Comparison of ENCODE assay signal across 1 cellular context in genomic region chr7:143816471-143817140, GRCh38. TPM values are rescaled to one million over a fixed set of nuclear protein-coding genes. Genes with fewer than 3 reads are reported as not detected.
"Had no signal": no experiment of that assay in that cellular context is flagged by ENCODE, and none has a peak within 500 bp of the region (broad histone marks: within the 10 kb centered on the region; RNA-seq: fewer than 3 reads in every experiment).

No MANE protein-coding gene starts in this region.

RNA-seq across cellular contexts. Expression of gene CTAGE6, which starts 59.1 kb away (rescaled TPM):
- total RNA-seq: cardiac muscle cell had no signal
